ENCODE assay signal across 9 cellular contexts in genomic region chr15:34708422-34708821, GRCh38. TPM values are rescaled to one million over a fixed set of nuclear protein-coding genes. Genes with fewer than 3 reads are reported as not detected.
DNase-seq lines count a peak whose midpoint lies in the region; ATAC-seq and TF ChIP-seq lines count a peak whose summit lies in the region.
"Had no signal": no experiment of that assay in that cellular context is flagged by ENCODE, and none has a peak within 500 bp of the region (broad histone marks: within the 10 kb centered on the region; RNA-seq: fewer than 3 reads in every experiment).

No MANE protein-coding gene starts in this region.

- H3K27me3 Mint-ChIP-seq in CD14-positive monocyte (ENCODE audit: low read depth in 3 of 3): peaks cover 1 to 15% (median 5%) of the 10 kb centered on the region in 3 donors
- peaks cover 37% of the 10 kb centered on the region for H3K27me3 Mint-ChIP-seq in activated T-cell treated with anti-CD3 and anti-CD28 coated beads, Interleukin-2, amount 50 U/mL, for 72 hours (ENCODE audit: low read depth)

- peak; percentile 34 for TF ChIP-seq CTCF in CD14-positive monocyte (IDR thresholded peaks at IDR 0.05)
- TF ChIP-seq CTCF in fibroblast of villous mesenchyme (IDR thresholded peaks at IDR 0.05; ENCODE audit: insufficient read depth, low read depth, low read length): peak; percentile 96

- no peaks in the 10 kb centered on the region for H3K9me3 Mint-ChIP-seq in CD14-positive monocyte
- no peaks in the 10 kb centered on the region for H3K9me3 Mint-ChIP-seq in activated T-cell treated with anti-CD3 and anti-CD28 coated beads, Interleukin-2, amount 50 U/mL, for 72 hours

- no peak for ATAC-seq in activated T-cell treated with anti-CD3 and anti-CD28 coated beads, Interleukin-2, amount 50 U/mL, for 72 hours (replicated peaks in 1 of 2)

- no peak overlapping the region for H3K4me3 Mint-ChIP-seq in CD14-positive monocyte
- no peak overlapping the region for H3K4me3 Mint-ChIP-seq in activated T-cell treated with anti-CD3 and anti-CD28 coated beads, Interleukin-2, amount 50 U/mL, for 72 hours

- H3K4me3 ChIP-seq in fibroblast of villous mesenchyme (ENCODE audit: low read depth, low read length): no peak overlapping the region

- H3K4me1 Mint-ChIP-seq in CD14-positive monocyte: peaks cover 13% of the 10 kb centered on the region
- no peaks in the 10 kb centered on the region for H3K4me1 Mint-ChIP-seq in activated T-cell treated with anti-CD3 and anti-CD28 coated beads, Interleukin-2, amount 50 U/mL, for 72 hours (ENCODE audit: low read depth)

- DNase-seq in CD14-positive monocyte (ENCODE audit: low spot score) (no peak), KBM-7 (peak; percentile 41), SK-N-DZ (ENCODE audit: low spot score) (peak; percentile 49), fibroblast of villous mesenchyme (ENCODE audit: low read depth) (peak; percentile 65), renal cortical epithelial cell (ENCODE audit: low read depth) (peak; percentile 60), NCI-H2029 (lab: John Stamatoyannopoulos, UW) (no peak)
- no peak for DNase-seq in stimulated activated CD8-positive, alpha-beta memory T cell treated with anti-CD3 and anti-CD28 coated beads, Interleukin-4, amount 100 ng/mL, for 48 hours
- no peak for DNase-seq in activated T-cell treated with anti-CD3 and anti-CD28 coated beads, Interleukin-2, amount 50 U/mL, for 72 hours

- in situ Hi-C loops in KBM-7 (cut with MboI; ENCODE audit: low pct_unique_long_range_greater_than_20kb, low sequenced_read_pairs): no loop called here

- H3K36me3 Mint-ChIP-seq in CD14-positive monocyte: no peaks in the 10 kb centered on the region
- H3K36me3 Mint-ChIP-seq in activated T-cell treated with anti-CD3 and anti-CD28 coated beads, Interleukin-2, amount 50 U/mL, for 72 hours (ENCODE audit: insufficient read depth in 2 of 2): no peaks in the 10 kb centered on the region

- H3K27ac Mint-ChIP-seq in CD14-positive monocyte: no peak overlapping the region
- H3K27ac Mint-ChIP-seq in activated T-cell treated with anti-CD3 and anti-CD28 coated beads, Interleukin-2, amount 50 U/mL, for 72 hours: no peak overlapping the region

- intact Hi-C loops in CD14-positive monocyte (cut with micrococcal nuclease): no loop called here

RNA-seq across cellular contexts. Expression of gene GJD2, which starts 46.4 kb away (rescaled TPM):
- polyA plus RNA-seq in CD14-positive monocyte: not detected
- 0.20 and 0.23 TPM in 2 replicates for polyA plus RNA-seq in SK-N-DZ (2014; cell fraction: cytosol; rRNA removed)
- 0.46 TPM in 2 replicates for polyA plus RNA-seq in SK-N-DZ (2014; cell fraction: nucleus; rRNA removed)
- total RNA-seq in fibroblast of villous mesenchyme (not detected in 2 replicates), renal cortical epithelial cell (not detected in 2 replicates)
- total RNA-seq in activated T-cell treated with anti-CD3 and anti-CD28 coated beads, Interleukin-2, amount 50 U/mL, for 72 hours: not detected
- total RNA-seq: subcutaneous adipose tissue had no signal

Comparison
In these comparisons a context has a peak if more than half of its experiments do, and no peak if none do; other contexts are left out.
1. DNase-seq: peak in KBM-7 (single experiment), SK-N-DZ (single experiment), fibroblast of villous mesenchyme (single experiment) and renal cortical epithelial cell (single experiment); none in CD14-positive monocyte (single experiment), NCI-H2029 (single experiment), stimulated activated CD8-positive, alpha-beta memory T cell treated with anti-CD3 and anti-CD28 coated beads, Interleukin-4, amount 100 ng/mL, for 48 hours (single experiment) and activated T-cell treated with anti-CD3 and anti-CD28 coated beads, Interleukin-2, amount 50 U/mL, for 72 hours (0 of 2).